Comparison of ENCODE assay signal across 9 cellular contexts in genomic region chr5:139394123-139394653, GRCh38. TPM values are rescaled to one million over a fixed set of nuclear protein-coding genes. Genes with fewer than 3 reads are reported as not detected.
DNase-seq lines count a peak whose midpoint lies in the region; ATAC-seq and TF ChIP-seq lines count a peak whose summit lies in the region.
"Had no signal": no experiment of that assay in that cellular context is flagged by ENCODE, and none has a peak within 500 bp of the region (broad histone marks: within the 10 kb centered on the region; RNA-seq: fewer than 3 reads in every experiment).

No MANE protein-coding gene starts in this region.

- H3K36me3 ChIP-seq in kidney epithelial cell (ENCODE audit: control insufficient read depth, insufficient read depth, low read length) (no peaks in the 10 kb centered on the region), stomach smooth muscle (ENCODE audit: control insufficient read depth in 2 of 2, insufficient read depth in 2 of 2, low read length in 2 of 2) (no peaks in the 10 kb centered on the region)

- no peak overlapping the region for H3K27ac ChIP-seq in stomach smooth muscle (ENCODE audit: low read length)

- no peak overlapping the region for H3K9ac ChIP-seq in stomach smooth muscle (ENCODE audit: low read length in 2 of 2)

- TF ChIP-seq CTCF in GM10266 (IDR thresholded peaks at IDR 0.05; ENCODE audit: control insufficient read depth, insufficient read depth, low read depth, missing control alignments) (peak; percentile 82), brain (conservative IDR thresholded peaks at IDR 0.05) (peak; percentile 53 to 58), kidney epithelial cell (IDR thresholded peaks at IDR 0.05; ENCODE audit: insufficient read depth, low read length, poor library complexity, severe bottlenecking) (peak; percentile 52)

- peaks cover 3% of the 10 kb centered on the region for H3K36me3 Mint-ChIP-seq in brain

- no peak for ATAC-seq in GM18520 (IDR thresholded peaks at IDR 0.05; ENCODE audit: unreplicated experiment)
- ATAC-seq in HG02798 (IDR thresholded peaks at IDR 0.05; ENCODE audit: poor library complexity, unreplicated experiment): no peak

- peaks cover 38% of the 10 kb centered on the region for H3K4me1 ChIP-seq in stomach smooth muscle (ENCODE audit: control insufficient read depth, insufficient read depth, low read length)

- peaks cover 5% of the 10 kb centered on the region for H3K4me1 Mint-ChIP-seq in brain

- H3K27me3 Mint-ChIP-seq in brain: peaks cover 75% of the 10 kb centered on the region

- DNase-seq in GM10266 (ENCODE audit: extremely low spot score): peak; percentile 82
- DNase-seq in NCI-H526 treated with DMSO at 0.1 percent for 48 hours (lab: John Stamatoyannopoulos, UW): peak; percentile 32
- DNase-seq in kidney epithelial cell (ENCODE audit: low read depth): no peak
- no peak for DNase-seq in NCI-H226

- H3K4me3 ChIP-seq in kidney epithelial cell (ENCODE audit: low read depth, low read length) (peak overlapping the region; percentile 38), stomach smooth muscle (ENCODE audit: low read length in 2 of 2) (peak overlapping the region; percentile 49 to 69)

- H3K9me3 ChIP-seq in stomach smooth muscle (ENCODE audit: control insufficient read depth in 2 of 2, low read length in 2 of 2): no peaks in the 10 kb centered on the region

- H3K27ac Mint-ChIP-seq in brain: no peak overlapping the region

- peaks cover 0 to 3% (median 0%) of the 10 kb centered on the region in 5 experiments for H3K9me3 Mint-ChIP-seq in brain

- H3K27me3 ChIP-seq in kidney epithelial cell (ENCODE audit: control insufficient read depth, insufficient read depth, low read length) (peaks cover 20% of the 10 kb centered on the region), stomach smooth muscle (ENCODE audit: control insufficient read depth in 1 of 2, insufficient read depth in 2 of 2, low read length in 2 of 2) (peaks cover 14 to 40% of the 10 kb centered on the region in 2 donors)

- peak overlapping the region in 3 of 5 experiments; percentile 79 to 81 (median 80) for H3K4me3 Mint-ChIP-seq in brain

RNA-seq across cellular contexts. Expression of gene PROB1, which starts 0.7 kb away (rescaled TPM):
- 1.7 TPM for polyA plus RNA-seq in brain (ENCODE audit: insufficient read depth, low read depth, low replicate concordance)
- total RNA-seq in kidney epithelial cell: 3.0 and 3.6 TPM in 2 replicates

RNA-seq across cellular contexts. Expression of gene MZB1, which starts 4.5 kb away (rescaled TPM):
- polyA plus RNA-seq in brain (ENCODE audit: insufficient read depth, low read depth, low replicate concordance): not detected
- not detected in 2 replicates for total RNA-seq in kidney epithelial cell
- total RNA-seq: SK-MEL-5 had no signal

RNA-seq across cellular contexts. Expression of gene SPATA24, which starts 9.7 kb away (rescaled TPM):
- polyA plus RNA-seq in brain (ENCODE audit: insufficient read depth, low read depth, low replicate concordance): 7.0 TPM
- total RNA-seq in kidney epithelial cell: 7.7 and 8.8 TPM in 2 replicates

RNA-seq across cellular contexts. Expression of gene SLC23A1, which starts 11.1 kb away (rescaled TPM):
- polyA plus RNA-seq in brain (ENCODE audit: insufficient read depth, low read depth, low replicate concordance): not detected
- not detected in 2 replicates for total RNA-seq in kidney epithelial cell
- total RNA-seq: SK-MEL-5 had no signal

RNA-seq across cellular contexts. Expression of gene DNAJC18, which starts 45.1 kb away (rescaled TPM):
- polyA plus RNA-seq in brain (ENCODE audit: insufficient read depth, low read depth, low replicate concordance): 31.0 TPM
- 8.1 and 14.2 TPM in 2 replicates for total RNA-seq in kidney epithelial cell

Comparison
In these comparisons a context has a peak if more than half of its experiments do, and no peak if none do; other contexts are left out.
1. DNase-seq: peak in GM10266 (single experiment) and NCI-H526 treated with DMSO at 0.1 percent for 48 hours (single experiment); none in kidney epithelial cell (single experiment) and NCI-H226 (single experiment).
2. Peak in every context shown above with its lines, with median percentiles within 50 percentile points of each other: CTCF ChIP-seq.